ENCODE assay signal across 1 cellular context in the genomic region with DNA sequence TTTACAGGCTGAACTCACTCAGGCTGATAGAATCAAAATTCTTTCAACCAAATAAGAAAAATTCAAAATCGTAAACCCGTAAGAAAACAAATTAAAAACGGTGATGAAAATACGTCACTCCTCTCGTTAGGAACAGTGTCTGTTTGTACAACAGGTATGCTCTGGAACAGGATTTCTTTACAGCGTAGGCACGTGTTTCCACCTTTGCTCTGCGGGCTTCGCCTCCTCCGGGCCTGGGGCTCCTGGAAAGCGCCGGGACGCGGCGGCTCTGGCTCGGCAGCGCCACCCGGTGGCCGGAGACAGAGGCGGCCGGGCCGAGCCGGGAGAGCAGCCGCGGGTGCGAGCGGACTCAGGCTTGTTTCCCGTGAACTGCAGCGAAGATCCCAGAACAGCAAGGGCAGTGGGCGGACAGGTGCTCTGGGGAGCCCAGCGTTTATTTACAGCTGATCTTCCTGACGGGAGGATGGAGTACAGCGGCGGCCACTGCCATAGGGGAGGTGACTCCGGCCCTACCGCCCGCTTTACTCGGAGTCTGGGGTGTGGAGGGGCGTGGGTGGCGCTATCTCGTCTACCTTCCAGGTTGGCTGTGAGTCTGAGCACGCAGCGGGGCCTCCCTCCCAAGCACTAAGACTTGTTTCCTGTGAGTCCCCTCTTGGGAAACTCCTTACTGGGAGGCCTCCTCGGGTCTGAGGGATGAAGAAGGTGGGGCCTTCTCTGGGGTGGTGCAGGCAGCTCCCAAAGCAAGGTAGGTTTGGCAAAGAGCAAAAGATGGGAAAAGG.
TF ChIP-seq lines count a peak whose summit lies in the region.

No MANE protein-coding gene starts in this region.

TF ChIP-seq in HepG2, 621 proteins besides CTCF, POLR2A, EP300 and RAD21 (continued from another document and continues in another):
- TF ChIP-seq BORCS8-MEF2B (CRISPR knock-in tag; IDR thresholded peaks at IDR 0.05) (peak; percentile 93), SIX1 (CRISPR knock-in tag; IDR thresholded peaks at IDR 0.05; ENCODE audit: borderline replicate concordance) (no peak), ZNF775 (CRISPR knock-in tag; IDR thresholded peaks at IDR 0.05; ENCODE audit: borderline replicate concordance) (no peak), ZNF768 (CRISPR knock-in tag; IDR thresholded peaks at IDR 0.05) (peak; percentile 92), ZNF253 (CRISPR knock-in tag; IDR thresholded peaks at IDR 0.05; ENCODE audit: borderline replicate concordance) (no peak), PHB2 (IDR thresholded peaks at IDR 0.05; ENCODE audit: partially characterized antibody) (no peak), ADNP (CRISPR knock-in tag; IDR thresholded peaks at IDR 0.05) (no peak), ZNF83 (CRISPR knock-in tag; IDR thresholded peaks at IDR 0.05; ENCODE audit: borderline replicate concordance) (no peak), HDAC2 (CRISPR knock-in tag; IDR thresholded peaks at IDR 0.05) (no peak; the same call in 1 of the 2 replicates), SMARCE1 (IDR thresholded peaks at IDR 0.05; ENCODE audit: borderline replicate concordance) (no peak), ZFP36 (IDR thresholded peaks at IDR 0.05; ENCODE audit: borderline replicate concordance, low read depth, low read length, partially characterized antibody) (no peak), AHR (CRISPR knock-in tag; IDR thresholded peaks at IDR 0.05) (peak; percentile 72; the same call in 1 of the 2 replicates), SAFB2 (CRISPR knock-in tag; IDR thresholded peaks at IDR 0.05; ENCODE audit: borderline replicate concordance, low read depth) (no peak), ZSCAN30 (CRISPR knock-in tag; IDR thresholded peaks at IDR 0.05) (0 out of 2 replicates have a peak, but pooled peaks have one; percentile 43), ZNF550 (CRISPR knock-in tag; IDR thresholded peaks at IDR 0.05; ENCODE audit: borderline replicate concordance) (no peak), TCF12 (IDR thresholded peaks at IDR 0.05) (no peak), TCF12 (CRISPR knock-in tag; IDR thresholded peaks at IDR 0.05) (no peak), ZBTB3 (CRISPR knock-in tag; IDR thresholded peaks at IDR 0.05; ENCODE audit: borderline replicate concordance, low read depth) (no peak), ZNF354B (CRISPR knock-in tag; IDR thresholded peaks at IDR 0.05) (0 out of 2 replicates have a peak, but pooled peaks have one; percentile 38), HNRNPK (IDR thresholded peaks at IDR 0.05; ENCODE audit: low read depth, low read length, poor library complexity, severe bottlenecking) (no peak)
- TF ChIP-seq, protein P1, sequence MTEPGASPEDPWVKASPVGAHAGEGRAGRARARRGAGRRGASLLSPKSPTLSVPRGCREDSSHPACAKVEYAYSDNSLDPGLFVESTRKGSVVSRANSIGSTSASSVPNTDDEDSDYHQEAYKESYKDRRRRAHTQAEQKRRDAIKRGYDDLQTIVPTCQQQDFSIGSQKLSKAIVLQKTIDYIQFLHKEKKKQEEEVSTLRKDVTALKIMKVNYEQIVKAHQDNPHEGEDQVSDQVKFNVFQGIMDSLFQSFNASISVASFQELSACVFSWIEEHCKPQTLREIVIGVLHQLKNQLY (CRISPR knock-in tag; IDR thresholded peaks at IDR 0.05): peak; percentile 72; the same call in 1 of the 2 replicates
- TF ChIP-seq, protein P2, sequence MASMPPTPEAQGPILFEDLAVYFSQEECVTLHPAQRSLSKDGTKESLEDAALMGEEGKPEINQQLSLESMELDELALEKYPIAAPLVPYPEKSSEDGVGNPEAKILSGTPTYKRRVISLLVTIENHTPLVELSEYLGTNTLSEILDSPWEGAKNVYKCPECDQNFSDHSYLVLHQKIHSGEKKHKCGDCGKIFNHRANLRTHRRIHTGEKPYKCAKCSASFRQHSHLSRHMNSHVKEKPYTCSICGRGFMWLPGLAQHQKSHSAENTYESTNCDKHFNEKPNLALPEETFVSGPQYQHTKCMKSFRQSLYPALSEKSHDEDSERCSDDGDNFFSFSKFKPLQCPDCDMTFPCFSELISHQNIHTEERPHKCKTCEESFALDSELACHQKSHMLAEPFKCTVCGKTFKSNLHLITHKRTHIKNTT (CRISPR knock-in tag; IDR thresholded peaks at IDR 0.05): no peak
- TF ChIP-seq, protein P3, sequence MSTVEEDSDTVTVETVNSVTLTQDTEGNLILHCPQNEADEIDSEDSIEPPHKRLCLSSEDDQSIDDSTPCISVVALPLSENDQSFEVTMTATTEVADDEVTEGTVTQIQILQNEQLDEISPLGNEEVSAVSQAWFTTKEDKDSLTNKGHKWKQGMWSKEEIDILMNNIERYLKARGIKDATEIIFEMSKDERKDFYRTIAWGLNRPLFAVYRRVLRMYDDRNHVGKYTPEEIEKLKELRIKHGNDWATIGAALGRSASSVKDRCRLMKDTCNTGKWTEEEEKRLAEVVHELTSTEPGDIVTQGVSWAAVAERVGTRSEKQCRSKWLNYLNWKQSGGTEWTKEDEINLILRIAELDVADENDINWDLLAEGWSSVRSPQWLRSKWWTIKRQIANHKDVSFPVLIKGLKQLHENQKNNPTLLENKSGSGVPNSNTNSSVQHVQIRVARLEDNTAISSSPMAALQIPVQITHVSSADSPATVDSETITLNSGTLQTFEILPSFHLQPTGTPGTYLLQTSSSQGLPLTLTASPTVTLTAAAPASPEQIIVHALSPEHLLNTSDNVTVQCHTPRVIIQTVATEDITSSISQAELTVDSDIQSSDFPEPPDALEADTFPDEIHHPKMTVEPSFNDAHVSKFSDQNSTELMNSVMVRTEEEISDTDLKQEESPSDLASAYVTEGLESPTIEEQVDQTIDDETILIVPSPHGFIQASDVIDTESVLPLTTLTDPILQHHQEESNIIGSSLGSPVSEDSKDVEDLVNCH (CRISPR knock-in tag; IDR thresholded peaks at IDR 0.05): no peak
- TF ChIP-seq, protein P4, sequence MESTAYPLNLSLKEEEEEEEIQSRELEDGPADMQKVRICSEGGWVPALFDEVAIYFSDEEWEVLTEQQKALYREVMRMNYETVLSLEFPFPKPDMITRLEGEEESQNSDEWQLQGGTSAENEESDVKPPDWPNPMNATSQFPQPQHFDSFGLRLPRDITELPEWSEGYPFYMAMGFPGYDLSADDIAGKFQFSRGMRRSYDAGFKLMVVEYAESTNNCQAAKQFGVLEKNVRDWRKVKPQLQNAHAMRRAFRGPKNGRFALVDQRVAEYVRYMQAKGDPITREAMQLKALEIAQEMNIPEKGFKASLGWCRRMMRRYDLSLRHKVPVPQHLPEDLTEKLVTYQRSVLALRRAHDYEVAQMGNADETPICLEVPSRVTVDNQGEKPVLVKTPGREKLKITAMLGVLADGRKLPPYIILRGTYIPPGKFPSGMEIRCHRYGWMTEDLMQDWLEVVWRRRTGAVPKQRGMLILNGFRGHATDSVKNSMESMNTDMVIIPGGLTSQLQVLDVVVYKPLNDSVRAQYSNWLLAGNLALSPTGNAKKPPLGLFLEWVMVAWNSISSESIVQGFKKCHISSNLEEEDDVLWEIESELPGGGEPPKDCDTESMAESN (CRISPR knock-in tag; conservative IDR thresholded peaks at IDR 0.05): 0 out of 2 replicates have a peak, but pooled peaks have one; percentile 67
- TF ChIP-seq, protein P5, sequence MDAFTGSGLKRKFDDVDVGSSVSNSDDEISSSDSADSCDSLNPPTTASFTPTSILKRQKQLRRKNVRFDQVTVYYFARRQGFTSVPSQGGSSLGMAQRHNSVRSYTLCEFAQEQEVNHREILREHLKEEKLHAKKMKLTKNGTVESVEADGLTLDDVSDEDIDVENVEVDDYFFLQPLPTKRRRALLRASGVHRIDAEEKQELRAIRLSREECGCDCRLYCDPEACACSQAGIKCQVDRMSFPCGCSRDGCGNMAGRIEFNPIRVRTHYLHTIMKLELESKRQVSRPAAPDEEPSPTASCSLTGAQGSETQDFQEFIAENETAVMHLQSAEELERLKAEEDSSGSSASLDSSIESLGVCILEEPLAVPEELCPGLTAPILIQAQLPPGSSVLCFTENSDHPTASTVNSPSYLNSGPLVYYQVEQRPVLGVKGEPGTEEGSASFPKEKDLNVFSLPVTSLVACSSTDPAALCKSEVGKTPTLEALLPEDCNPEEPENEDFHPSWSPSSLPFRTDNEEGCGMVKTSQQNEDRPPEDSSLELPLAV (CRISPR knock-in tag; conservative IDR thresholded peaks at IDR 0.05; ENCODE audit: low read depth): no peak
- TF ChIP-seq, protein P6, sequence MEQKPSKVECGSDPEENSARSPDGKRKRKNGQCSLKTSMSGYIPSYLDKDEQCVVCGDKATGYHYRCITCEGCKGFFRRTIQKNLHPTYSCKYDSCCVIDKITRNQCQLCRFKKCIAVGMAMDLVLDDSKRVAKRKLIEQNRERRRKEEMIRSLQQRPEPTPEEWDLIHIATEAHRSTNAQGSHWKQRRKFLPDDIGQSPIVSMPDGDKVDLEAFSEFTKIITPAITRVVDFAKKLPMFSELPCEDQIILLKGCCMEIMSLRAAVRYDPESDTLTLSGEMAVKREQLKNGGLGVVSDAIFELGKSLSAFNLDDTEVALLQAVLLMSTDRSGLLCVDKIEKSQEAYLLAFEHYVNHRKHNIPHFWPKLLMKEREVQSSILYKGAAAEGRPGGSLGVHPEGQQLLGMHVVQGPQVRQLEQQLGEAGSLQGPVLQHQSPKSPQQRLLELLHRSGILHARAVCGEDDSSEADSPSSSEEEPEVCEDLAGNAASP (CRISPR knock-in tag; IDR thresholded peaks at IDR 0.05; ENCODE audit: borderline replicate concordance): peak; percentile 79
- TF ChIP-seq, protein P7, sequence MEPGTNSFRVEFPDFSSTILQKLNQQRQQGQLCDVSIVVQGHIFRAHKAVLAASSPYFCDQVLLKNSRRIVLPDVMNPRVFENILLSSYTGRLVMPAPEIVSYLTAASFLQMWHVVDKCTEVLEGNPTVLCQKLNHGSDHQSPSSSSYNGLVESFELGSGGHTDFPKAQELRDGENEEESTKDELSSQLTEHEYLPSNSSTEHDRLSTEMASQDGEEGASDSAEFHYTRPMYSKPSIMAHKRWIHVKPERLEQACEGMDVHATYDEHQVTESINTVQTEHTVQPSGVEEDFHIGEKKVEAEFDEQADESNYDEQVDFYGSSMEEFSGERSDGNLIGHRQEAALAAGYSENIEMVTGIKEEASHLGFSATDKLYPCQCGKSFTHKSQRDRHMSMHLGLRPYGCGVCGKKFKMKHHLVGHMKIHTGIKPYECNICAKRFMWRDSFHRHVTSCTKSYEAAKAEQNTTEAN (CRISPR knock-in tag; conservative IDR thresholded peaks at IDR 0.05): peak; percentile 74
- TF ChIP-seq, protein P8, sequence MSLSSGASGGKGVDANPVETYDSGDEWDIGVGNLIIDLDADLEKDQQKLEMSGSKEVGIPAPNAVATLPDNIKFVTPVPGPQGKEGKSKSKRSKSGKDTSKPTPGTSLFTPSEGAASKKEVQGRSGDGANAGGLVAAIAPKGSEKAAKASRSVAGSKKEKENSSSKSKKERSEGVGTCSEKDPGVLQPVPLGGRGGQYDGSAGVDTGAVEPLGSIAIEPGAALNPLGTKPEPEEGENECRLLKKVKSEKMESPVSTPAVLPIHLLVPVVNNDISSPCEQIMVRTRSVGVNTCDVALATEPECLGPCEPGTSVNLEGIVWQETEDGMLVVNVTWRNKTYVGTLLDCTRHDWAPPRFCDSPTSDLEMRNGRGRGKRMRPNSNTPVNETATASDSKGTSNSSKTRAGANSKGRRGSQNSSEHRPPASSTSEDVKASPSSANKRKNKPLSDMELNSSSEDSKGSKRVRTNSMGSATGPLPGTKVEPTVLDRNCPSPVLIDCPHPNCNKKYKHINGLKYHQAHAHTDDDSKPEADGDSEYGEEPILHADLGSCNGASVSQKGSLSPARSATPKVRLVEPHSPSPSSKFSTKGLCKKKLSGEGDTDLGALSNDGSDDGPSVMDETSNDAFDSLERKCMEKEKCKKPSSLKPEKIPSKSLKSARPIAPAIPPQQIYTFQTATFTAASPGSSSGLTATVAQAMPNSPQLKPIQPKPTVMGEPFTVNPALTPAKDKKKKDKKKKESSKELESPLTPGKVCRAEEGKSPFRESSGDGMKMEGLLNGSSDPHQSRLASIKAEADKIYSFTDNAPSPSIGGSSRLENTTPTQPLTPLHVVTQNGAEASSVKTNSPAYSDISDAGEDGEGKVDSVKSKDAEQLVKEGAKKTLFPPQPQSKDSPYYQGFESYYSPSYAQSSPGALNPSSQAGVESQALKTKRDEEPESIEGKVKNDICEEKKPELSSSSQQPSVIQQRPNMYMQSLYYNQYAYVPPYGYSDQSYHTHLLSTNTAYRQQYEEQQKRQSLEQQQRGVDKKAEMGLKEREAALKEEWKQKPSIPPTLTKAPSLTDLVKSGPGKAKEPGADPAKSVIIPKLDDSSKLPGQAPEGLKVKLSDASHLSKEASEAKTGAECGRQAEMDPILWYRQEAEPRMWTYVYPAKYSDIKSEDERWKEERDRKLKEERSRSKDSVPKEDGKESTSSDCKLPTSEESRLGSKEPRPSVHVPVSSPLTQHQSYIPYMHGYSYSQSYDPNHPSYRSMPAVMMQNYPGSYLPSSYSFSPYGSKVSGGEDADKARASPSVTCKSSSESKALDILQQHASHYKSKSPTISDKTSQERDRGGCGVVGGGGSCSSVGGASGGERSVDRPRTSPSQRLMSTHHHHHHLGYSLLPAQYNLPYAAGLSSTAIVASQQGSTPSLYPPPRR (CRISPR knock-in tag; IDR thresholded peaks at IDR 0.05; ENCODE audit: borderline replicate concordance): no peak
- TF ChIP-seq, protein P9, sequence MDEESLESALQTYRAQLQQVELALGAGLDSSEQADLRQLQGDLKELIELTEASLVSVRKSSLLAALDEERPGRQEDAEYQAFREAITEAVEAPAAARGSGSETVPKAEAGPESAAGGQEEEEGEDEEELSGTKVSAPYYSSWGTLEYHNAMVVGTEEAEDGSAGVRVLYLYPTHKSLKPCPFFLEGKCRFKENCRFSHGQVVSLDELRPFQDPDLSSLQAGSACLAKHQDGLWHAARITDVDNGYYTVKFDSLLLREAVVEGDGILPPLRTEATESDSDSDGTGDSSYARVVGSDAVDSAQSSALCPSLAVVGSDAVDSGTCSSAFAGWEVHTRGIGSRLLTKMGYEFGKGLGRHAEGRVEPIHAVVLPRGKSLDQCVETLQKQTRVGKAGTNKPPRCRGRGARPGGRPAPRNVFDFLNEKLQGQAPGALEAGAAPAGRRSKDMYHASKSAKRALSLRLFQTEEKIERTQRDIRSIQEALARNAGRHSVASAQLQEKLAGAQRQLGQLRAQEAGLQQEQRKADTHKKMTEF (CRISPR knock-in tag; IDR thresholded peaks at IDR 0.05): peak; percentile 55; the same call in 1 of the 2 replicates
- TF ChIP-seq, protein P10, sequence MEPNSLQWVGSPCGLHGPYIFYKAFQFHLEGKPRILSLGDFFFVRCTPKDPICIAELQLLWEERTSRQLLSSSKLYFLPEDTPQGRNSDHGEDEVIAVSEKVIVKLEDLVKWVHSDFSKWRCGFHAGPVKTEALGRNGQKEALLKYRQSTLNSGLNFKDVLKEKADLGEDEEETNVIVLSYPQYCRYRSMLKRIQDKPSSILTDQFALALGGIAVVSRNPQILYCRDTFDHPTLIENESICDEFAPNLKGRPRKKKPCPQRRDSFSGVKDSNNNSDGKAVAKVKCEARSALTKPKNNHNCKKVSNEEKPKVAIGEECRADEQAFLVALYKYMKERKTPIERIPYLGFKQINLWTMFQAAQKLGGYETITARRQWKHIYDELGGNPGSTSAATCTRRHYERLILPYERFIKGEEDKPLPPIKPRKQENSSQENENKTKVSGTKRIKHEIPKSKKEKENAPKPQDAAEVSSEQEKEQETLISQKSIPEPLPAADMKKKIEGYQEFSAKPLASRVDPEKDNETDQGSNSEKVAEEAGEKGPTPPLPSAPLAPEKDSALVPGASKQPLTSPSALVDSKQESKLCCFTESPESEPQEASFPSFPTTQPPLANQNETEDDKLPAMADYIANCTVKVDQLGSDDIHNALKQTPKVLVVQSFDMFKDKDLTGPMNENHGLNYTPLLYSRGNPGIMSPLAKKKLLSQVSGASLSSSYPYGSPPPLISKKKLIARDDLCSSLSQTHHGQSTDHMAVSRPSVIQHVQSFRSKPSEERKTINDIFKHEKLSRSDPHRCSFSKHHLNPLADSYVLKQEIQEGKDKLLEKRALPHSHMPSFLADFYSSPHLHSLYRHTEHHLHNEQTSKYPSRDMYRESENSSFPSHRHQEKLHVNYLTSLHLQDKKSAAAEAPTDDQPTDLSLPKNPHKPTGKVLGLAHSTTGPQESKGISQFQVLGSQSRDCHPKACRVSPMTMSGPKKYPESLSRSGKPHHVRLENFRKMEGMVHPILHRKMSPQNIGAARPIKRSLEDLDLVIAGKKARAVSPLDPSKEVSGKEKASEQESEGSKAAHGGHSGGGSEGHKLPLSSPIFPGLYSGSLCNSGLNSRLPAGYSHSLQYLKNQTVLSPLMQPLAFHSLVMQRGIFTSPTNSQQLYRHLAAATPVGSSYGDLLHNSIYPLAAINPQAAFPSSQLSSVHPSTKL (CRISPR knock-in tag; IDR thresholded peaks at IDR 0.05): peak; percentile 65
